ENCODE assay signal across 25 cellular contexts in the genomic region with DNA sequence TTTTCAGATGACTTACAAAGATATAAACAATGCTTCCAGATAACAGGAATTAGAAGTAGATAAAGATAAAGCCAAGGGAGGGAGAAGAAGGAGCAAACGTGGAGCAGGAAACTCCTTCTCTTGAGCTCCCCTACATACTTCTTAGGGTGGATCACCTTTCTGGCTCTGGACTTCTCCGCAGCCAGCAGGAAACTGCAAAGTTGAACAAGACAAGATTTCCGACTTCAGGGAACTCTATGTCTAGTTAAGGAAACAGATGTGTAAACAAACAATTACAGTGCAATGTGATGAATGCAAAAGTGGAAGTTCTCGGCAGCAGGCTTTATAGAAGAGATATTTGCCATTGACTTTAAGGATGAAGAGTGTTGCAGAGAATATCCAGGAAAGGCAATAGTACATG.
DNase-seq lines count a peak whose midpoint lies in the region; TF ChIP-seq lines count a peak whose summit lies in the region.
"Had no signal": no experiment of that assay in that cellular context is flagged by ENCODE, and none has a peak within 500 bp of the region (broad histone marks: within the 10 kb centered on the region; RNA-seq: fewer than 3 reads in every experiment).

No MANE protein-coding gene starts in this region.

- H3K4me2 ChIP-seq in GM23248 (ENCODE audit: unreplicated experiment) (no peak overlapping the region), osteoblast (ENCODE audit: insufficient read depth, low read length) (peak overlapping the region; percentile 44)
- H3K4me2 ChIP-seq: GM23338 had no signal

- H3K36me3 ChIP-seq in GM23248 (ENCODE audit: low read depth) (no peaks in the 10 kb centered on the region), adipocyte (ENCODE audit: control insufficient read depth, insufficient read depth, low read length, severe bottlenecking) (no peaks in the 10 kb centered on the region), osteoblast (ENCODE audit: insufficient read depth, low read length) (no peaks in the 10 kb centered on the region)
- H3K36me3 ChIP-seq: brain microvascular endothelial cell, thyroid gland had no signal

- no peaks in the 10 kb centered on the region for H3F3A ChIP-seq in GM23248 (ENCODE audit: insufficient read depth)

- H4K20me1 ChIP-seq in GM23248 (ENCODE audit: insufficient read depth) (no peaks in the 10 kb centered on the region), osteoblast (ENCODE audit: insufficient read depth, low read length) (no peaks in the 10 kb centered on the region)

- H2AFZ ChIP-seq in GM23248 (0 out of 2 replicates have a peak overlapping the region, but pooled peaks have one; percentile 34), osteoblast (ENCODE audit: low read length) (peak overlapping the region; percentile 39)
- H2AFZ ChIP-seq: GM23338, parathyroid adenoma had no signal

- H3K4me1 ChIP-seq in GM23248 (ENCODE audit: insufficient read depth) (peaks cover 5% of the 10 kb centered on the region; the same call in 1 of the 2 replicates), adipocyte (ENCODE audit: control insufficient read depth, insufficient read depth, low read length) (peaks cover 4% of the 10 kb centered on the region), osteoblast (ENCODE audit: insufficient read depth, low read length) (peaks cover 5% of the 10 kb centered on the region)
- H3K4me1 ChIP-seq: parathyroid adenoma, thyroid gland had no signal

- no peaks in the 10 kb centered on the region for H3K9me3 ChIP-seq in GM23248 (ENCODE audit: low read depth)
- no peaks in the 10 kb centered on the region for H3K9me3 ChIP-seq in adipocyte (ENCODE audit: control insufficient read depth, low read length)
- no peaks in the 10 kb centered on the region for H3K9me3 ChIP-seq in osteoblast (ENCODE audit: low read depth, low read length)
- H3K9me3 ChIP-seq: thyroid gland had no signal

- no peaks in the 10 kb centered on the region for H3K9me2 ChIP-seq in GM23248 (ENCODE audit: insufficient read depth)

- TF ChIP-seq CTCF in fibroblast of pulmonary artery (IDR thresholded peaks at IDR 0.05; ENCODE audit: low read length, missing control alignments) (no peak), osteoblast (IDR thresholded peaks at IDR 0.05; ENCODE audit: extremely low read depth, low read depth, low read length) (no peak)

- in situ Hi-C loops in GM23248 (cut with MboI), result no loop called here

- 52 to 53% methylated on average over 4 of the region's 4 CpGs for WGBS in GM23248 (ENCODE audit: low coverage in 1 of 2, low lambda C conversion rate in 2 of 2, missing lambda C conversion rate in 2 of 2), 2 experiments

- DNase-seq in GM23248 (no peak), adipocyte (ENCODE audit: low read depth) (peak; percentile 49), fibroblast of pulmonary artery (ENCODE audit: low read depth) (peak; percentile 48), osteoblast (ENCODE audit: insufficient read length, low spot score, missing footprints) (peak; percentile 46), cerebellar nuclear complex (lab: John Stamatoyannopoulos, UW) (no peak), erythroblast (lab: John Stamatoyannopoulos, UW) (no peak), COLO829 (ENCODE audit: low spot score) (no peak), NCI-H2107 treated with DMSO at 0.1 percent for 48 hours (lab: John Stamatoyannopoulos, UW; ENCODE audit: unreplicated experiment) (no peak)
- DNase-seq: activated CD4-positive, alpha-beta T cell treated with anti-CD3 and anti-CD28 coated beads for 4 hours; activated CD8-positive, alpha-beta memory T cell treated with anti-CD3 and anti-CD28 coated beads, Interleukin-2, amount 10 ng/mL, durations not matched to agents 7 days and 5 days; activated naive CD8-positive, alpha-beta T cell treated with anti-CD3 and anti-CD28 coated beads, Interleukin-2, amount 10 ng/mL, durations not matched to agents 7 days and 5 days; brain microvascular endothelial cell; CD4-positive, CD25-positive, alpha-beta regulatory T cell; DMS 273 treated with DMSO at 0.1 percent for 48 hours; NCI-H146; NCI-H2171 treated with DMSO at 0.1 percent for 48 hours; NCI-H69; SHP77; stimulated activated CD4-positive, alpha-beta T cell treated with anti-CD3 and anti-CD28 coated beads, Interleukin-1b, Interleukin-23, amount 100 ng/mL, for 48 hours; stimulated activated naive CD4-positive, alpha-beta T cell treated with Interleukin-2 at 50 U/mL for 16 hours; T-cell; thyroid gland had no signal

- H3K9ac ChIP-seq in GM23248 (no peak overlapping the region), adipocyte (ENCODE audit: low read length) (no peak overlapping the region)
- H3K9ac ChIP-seq: parathyroid adenoma had no signal

- H3K27me3 ChIP-seq in GM23248 (replicated peaks; ENCODE audit: insufficient read depth) (no peaks in the 10 kb centered on the region), adipocyte (replicated peaks; ENCODE audit: control insufficient read depth, insufficient read depth, low read length) (no peaks in the 10 kb centered on the region), osteoblast (ENCODE audit: insufficient read depth, low read length) (no peaks in the 10 kb centered on the region)
- H3K27me3 ChIP-seq: brain microvascular endothelial cell, thyroid gland had no signal

- TF ChIP-seq POLR2A in erythroblast (IDR thresholded peaks at IDR 0.05; ENCODE audit: low read length), result no peak

- no peaks in the 10 kb centered on the region for H3K79me2 ChIP-seq in GM23248 (ENCODE audit: insufficient read depth)
- H3K79me2 ChIP-seq in osteoblast (ENCODE audit: insufficient read depth, low read length), result no peaks in the 10 kb centered on the region
- H3K79me2 ChIP-seq: parathyroid adenoma had no signal

- H3K27ac ChIP-seq in GM23248 (no peak overlapping the region), osteoblast (ENCODE audit: low read depth, low read length) (no peak overlapping the region)
- H3K27ac ChIP-seq: brain microvascular endothelial cell, HL-60, parathyroid adenoma, thyroid gland had no signal

- H3K4me3 ChIP-seq in GM23248 (no peak overlapping the region), adipocyte (ENCODE audit: low read length) (no peak overlapping the region), fibroblast of pulmonary artery (replicated peaks; ENCODE audit: low read depth, low read length) (no peak overlapping the region), osteoblast (ENCODE audit: insufficient read depth, low read length) (no peak overlapping the region)
- H3K4me3 ChIP-seq: GM23338, thyroid gland had no signal

Comparison
In these comparisons a context has a peak if more than half of its experiments do, and no peak if none do; other contexts are left out.
1. DNase-seq: peak in adipocyte (single experiment), fibroblast of pulmonary artery (single experiment) and osteoblast (single experiment); none in GM23248 (single experiment), cerebellar nuclear complex (0 of 2), erythroblast (0 of 2), COLO829 (single experiment) and NCI-H2107 treated with DMSO at 0.1 percent for 48 hours (single experiment).